ENCODE assay signal across 8 cellular contexts in genomic region chr14:77037886-77038511, GRCh38. TPM values are rescaled to one million over a fixed set of nuclear protein-coding genes. Genes with fewer than 3 reads are reported as not detected.
DNase-seq lines count a peak whose midpoint lies in the region; ATAC-seq, FAIRE-seq and TF ChIP-seq lines count a peak whose summit lies in the region.

No MANE protein-coding gene starts in this region.

- DNase-seq in GDM1 (lab: John Stamatoyannopoulos, UW): peak; percentile 74
- peak; percentile 51 for DNase-seq in T-helper 9 cell
- no peak for DNase-seq in central memory CD8-positive, alpha-beta T cell (ENCODE audit: low spot score in 2 of 2)
- no peak for DNase-seq in nephron progenitor cell
- no peak for DNase-seq in GM19238 (ENCODE audit: insufficient read length, low spot score)
- DNase-seq in lower leg skin (ENCODE audit: low spot score in 2 of 2): no peak
- no peak for DNase-seq in NCI-H1105 treated with DMSO at 0.1 percent for 48 hours (lab: John Stamatoyannopoulos, UW)
- DNase-seq in GM19239 (ENCODE audit: insufficient read length, low spot score): no peak

- H3K9me3 Mint-ChIP-seq in central memory CD8-positive, alpha-beta T cell: no peaks in the 10 kb centered on the region
- no peaks in the 10 kb centered on the region for H3K9me3 Mint-ChIP-seq in nephron progenitor cell

- H3K4me3 Mint-ChIP-seq in central memory CD8-positive, alpha-beta T cell: peak overlapping the region; percentile 45
- H3K4me3 Mint-ChIP-seq in nephron progenitor cell: peak overlapping the region; percentile 72

- peaks cover 73% of the 10 kb centered on the region for H3K4me1 Mint-ChIP-seq in central memory CD8-positive, alpha-beta T cell
- H3K4me1 Mint-ChIP-seq in nephron progenitor cell: peaks cover 98% of the 10 kb centered on the region

- WGBS in lower leg skin, 2 donors: 20 to 22% methylated on average over 21 of the region's 21 CpGs

- H3K4me3 ChIP-seq in lower leg skin (ENCODE audit: low read depth, poor library complexity, severe bottlenecking): no peak overlapping the region

- no peaks in the 10 kb centered on the region for H3K27me3 Mint-ChIP-seq in central memory CD8-positive, alpha-beta T cell
- H3K27me3 Mint-ChIP-seq in nephron progenitor cell (ENCODE audit: low read depth, poor library complexity): peaks cover 5% of the 10 kb centered on the region

- FAIRE-seq in GM19239 (lab: Jason Lieb, UNC): no peak

- no peak for ATAC-seq in central memory CD8-positive, alpha-beta T cell (replicated peaks; ENCODE audit: extremely low read depth, poor library complexity, severe bottlenecking)

- TF ChIP-seq CTCF in nephron progenitor cell (IDR thresholded peaks at IDR 0.05): no peak
- no peak for TF ChIP-seq CTCF in lower leg skin (IDR thresholded peaks at IDR 0.05)

- intact Hi-C loops in lower leg skin (cut with DNase I; ENCODE audit: low total_unique reads): no loop called here

- TF ChIP-seq POLR2A in lower leg skin (IDR thresholded peaks at IDR 0.05): no peak

- no peak overlapping the region for H3K27ac Mint-ChIP-seq in central memory CD8-positive, alpha-beta T cell (ENCODE audit: low read depth)
- peak overlapping the region; percentile 88 for H3K27ac Mint-ChIP-seq in nephron progenitor cell

- H3K36me3 Mint-ChIP-seq in central memory CD8-positive, alpha-beta T cell (ENCODE audit: insufficient read depth): peaks cover 18% of the 10 kb centered on the region
- H3K36me3 Mint-ChIP-seq in nephron progenitor cell (ENCODE audit: low read depth): no peaks in the 10 kb centered on the region

RNA-seq across cellular contexts. Expression of gene IRF2BPL, which starts 9.5 kb away (rescaled TPM):
- total RNA-seq in lower leg skin: 100 to 1,000 TPM in 1 of 4 donors, 10 to 100 TPM in 3; 64.5 to 100 (median 94.0) TPM

Comparison
In these comparisons a context has a peak if more than half of its experiments do, and no peak if none do; other contexts are left out.
1. DNase-seq: peak in GDM1 (single experiment) and T-helper 9 cell (single experiment); none in central memory CD8-positive, alpha-beta T cell (0 of 2), nephron progenitor cell (single experiment), GM19238 (single experiment), lower leg skin (0 of 2), NCI-H1105 treated with DMSO at 0.1 percent for 48 hours (single experiment) and GM19239 (single experiment).